28 cellular contexts compared by ENCODE assay signal in the genomic region with DNA sequence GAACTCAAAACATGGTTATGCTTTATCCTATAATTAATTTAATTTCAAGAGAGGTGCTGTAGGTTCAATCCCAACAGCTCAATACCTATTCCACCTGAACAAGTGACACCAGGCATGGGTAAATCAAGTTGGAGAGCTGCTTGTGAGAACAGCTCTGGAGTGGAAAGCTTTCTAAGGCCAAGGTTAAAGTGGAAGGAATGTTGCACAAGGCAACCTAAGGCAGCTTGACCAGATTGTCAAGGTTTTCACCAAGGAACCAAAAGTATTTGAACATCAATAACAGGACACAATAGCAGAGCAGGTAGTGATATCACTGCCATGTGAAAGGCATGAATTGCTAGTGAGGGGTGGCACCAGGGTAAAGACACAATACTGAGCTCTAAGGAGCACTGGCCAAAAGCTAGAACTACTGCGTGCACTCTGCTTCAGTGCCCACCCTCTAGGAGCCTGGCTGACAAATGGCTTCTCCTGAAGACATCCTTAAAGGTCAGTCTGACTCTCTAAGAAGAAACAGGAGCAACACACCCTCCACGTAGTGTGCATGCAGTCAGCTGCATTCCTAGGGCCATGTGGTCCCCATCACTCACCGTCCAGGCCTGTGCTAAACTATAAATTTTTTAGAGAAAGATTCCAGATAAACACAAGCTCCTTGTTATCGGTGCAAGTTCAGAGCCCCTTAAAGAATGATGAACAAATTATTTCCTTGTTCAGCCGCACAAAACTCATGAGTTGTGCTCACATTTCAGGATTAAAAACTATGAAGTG.
"Had no signal": no experiment of that assay in that cellular context is flagged by ENCODE, and none has a peak within 500 bp of the region (broad histone marks: within the 10 kb centered on the region; RNA-seq: fewer than 3 reads in every experiment).

No MANE protein-coding gene starts in this region.

- DNase-seq: activated CD4-positive, alpha-beta memory T cell treated with anti-CD3 and anti-CD28 coated beads for 36 hours; activated CD4-positive, alpha-beta T cell treated with anti-CD3 and anti-CD28 coated beads, Interleukin-2, amount 10 ng/mL, durations not matched to agents 7 days and 5 days; activated CD4-positive, CD25-positive, alpha-beta regulatory T cell; activated CD8-positive, alpha-beta memory T cell treated with anti-CD3 and anti-CD28 coated beads for 24 hours; activated gamma-delta T cell; activated naive CD4-positive, alpha-beta T cell treated with anti-CD3 and anti-CD28 coated beads for 36 hours; activated T-cell treated with anti-CD3 and anti-CD28 coated beads, Interleukin-2, amount 50 U/mL, for 4 hours; brain microvascular endothelial cell; KG1; NCI-H1092; NCI-H1417; NCI-H2029; NCI-H2107; NCI-H2171 treated with DMSO at 0.1 percent for 48 hours; NCI-H226; NCI-H510A; NCI-H82; OCI-M1; Right ventricle myocardium superior; RPMI8226; T-cell; T-helper 2 cell; T1000 had no signal

- H3K4me3 ChIP-seq: cardiac muscle cell had no signal

- H3K36me3 ChIP-seq: brain microvascular endothelial cell, cardiac muscle cell had no signal

- H3K27ac ChIP-seq: brain microvascular endothelial cell, cardiac muscle cell, VCaP had no signal

- H3K4me1 Mint-ChIP-seq: activated CD4-positive, alpha-beta T cell treated with anti-CD3 and anti-CD28 coated beads, Interleukin-2, amount 10 ng/mL, durations not matched to agents 7 days and 5 days; activated T-helper 17 cell treated with anti-CD3 and anti-CD28 coated beads, Interleukin-2, amount 50 U/mL, for 72 hours; T-cell had no signal

- H3K27ac Mint-ChIP-seq: activated CD4-positive, alpha-beta memory T cell treated with anti-CD3 and anti-CD28 coated beads for 36 hours; activated CD4-positive, alpha-beta T cell treated with anti-CD3 and anti-CD28 coated beads, Interleukin-2, amount 10 ng/mL, durations not matched to agents 7 days and 5 days; activated naive CD4-positive, alpha-beta T cell treated with anti-CD3 and anti-CD28 coated beads for 36 hours; activated naive CD8-positive, alpha-beta T cell; activated T-helper 17 cell treated with anti-CD3 and anti-CD28 coated beads, Interleukin-2, amount 50 U/mL, for 72 hours; T-cell had no signal

- H3K27me3 Mint-ChIP-seq: activated CD4-positive, alpha-beta memory T cell treated with anti-CD3 and anti-CD28 coated beads for 36 hours; activated CD4-positive, alpha-beta T cell treated with anti-CD3 and anti-CD28 coated beads, Interleukin-2, amount 10 ng/mL, durations not matched to agents 7 days and 5 days; activated naive CD8-positive, alpha-beta T cell; activated T-helper 17 cell treated with anti-CD3 and anti-CD28 coated beads, Interleukin-2, amount 50 U/mL, for 72 hours had no signal

- H3K27me3 ChIP-seq: brain microvascular endothelial cell, cardiac muscle cell had no signal

- H3K36me3 Mint-ChIP-seq: activated CD4-positive, alpha-beta memory T cell treated with anti-CD3 and anti-CD28 coated beads for 36 hours; activated naive CD8-positive, alpha-beta T cell; T-cell had no signal

- ATAC-seq: activated T-cell treated with anti-CD3 and anti-CD28 coated beads, Interleukin-2, amount 50 U/mL, for 4 hours; activated T-helper 17 cell treated with anti-CD3 and anti-CD28 coated beads, Interleukin-2, amount 50 U/mL, for 72 hours; Panc1; T-cell had no signal

- H3K4me3 Mint-ChIP-seq: activated CD4-positive, alpha-beta memory T cell treated with anti-CD3 and anti-CD28 coated beads for 36 hours; activated CD4-positive, alpha-beta T cell treated with anti-CD3 and anti-CD28 coated beads, Interleukin-2, amount 10 ng/mL, durations not matched to agents 7 days and 5 days; activated naive CD4-positive, alpha-beta T cell treated with anti-CD3 and anti-CD28 coated beads for 36 hours; activated naive CD8-positive, alpha-beta T cell; activated T-cell treated with anti-CD3 and anti-CD28 coated beads, Interleukin-2, amount 50 U/mL, for 4 hours; activated T-helper 17 cell treated with anti-CD3 and anti-CD28 coated beads, Interleukin-2, amount 50 U/mL, for 72 hours; T-cell had no signal
